In the genomic region with DNA sequence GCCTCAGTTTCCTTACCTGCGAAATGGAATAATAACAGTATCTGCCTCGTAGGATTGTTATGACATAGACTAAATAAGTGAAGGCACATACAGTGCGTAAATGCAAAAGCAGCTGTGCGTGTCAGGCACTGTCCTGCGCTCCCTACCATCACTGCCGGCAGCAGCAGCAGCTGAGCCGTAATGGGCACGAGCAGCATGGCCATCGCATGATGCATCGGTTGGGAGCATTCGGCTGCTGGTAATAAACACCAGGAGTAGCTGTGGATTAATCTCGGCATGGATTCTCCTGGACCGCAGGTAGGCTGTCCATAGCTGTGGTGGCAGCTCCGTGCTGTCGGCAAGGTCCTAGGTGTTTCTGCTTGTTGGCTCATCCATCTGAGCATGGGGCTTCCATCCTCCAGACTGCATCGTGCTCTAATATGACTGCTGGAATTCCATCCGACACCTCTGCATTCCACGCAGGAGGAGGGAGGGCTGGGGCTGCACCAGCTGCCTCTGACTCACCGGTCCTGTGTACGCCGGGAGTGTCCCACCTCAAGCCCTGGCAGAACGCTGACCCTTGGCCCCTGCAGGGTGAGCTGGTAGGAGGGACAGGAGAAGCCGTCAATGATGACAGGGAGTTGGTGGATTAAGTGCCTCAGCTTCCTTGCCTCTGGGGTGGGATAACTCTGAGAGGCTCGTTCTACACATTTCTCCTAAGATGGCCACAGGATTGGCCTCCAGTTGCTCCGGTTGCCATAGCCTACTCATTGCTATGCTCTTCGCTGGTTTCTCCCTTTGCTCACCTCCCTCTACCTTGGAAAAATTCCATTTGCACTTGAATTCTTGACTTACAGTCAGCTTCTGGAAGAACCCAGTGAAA, we compare ENCODE assay signal across 15 cellular contexts.
DNase-seq lines count a peak whose midpoint lies in the region; ATAC-seq, FAIRE-seq and TF ChIP-seq lines count a peak whose summit lies in the region.
"Had no signal": no experiment of that assay in that cellular context is flagged by ENCODE, and none has a peak within 500 bp of the region (broad histone marks: within the 10 kb centered on the region; RNA-seq: fewer than 3 reads in every experiment).

No MANE protein-coding gene starts in this region.

- no peak for FAIRE-seq in pancreas (lab: Jason Lieb, UNC)

- H3K36me3 Mint-ChIP-seq in activated T-cell treated with anti-CD3 and anti-CD28 coated beads, Interleukin-2, amount 50 U/mL, for 24 hours (ENCODE audit: low read depth): no peaks in the 10 kb centered on the region
- H3K36me3 Mint-ChIP-seq in activated T-helper 17 cell treated with anti-CD3 and anti-CD28 coated beads, Interleukin-2, amount 50 U/mL, for 72 hours (ENCODE audit: low read depth): no peaks in the 10 kb centered on the region

- H3K9me3 ChIP-seq in pancreas: no peaks in the 10 kb centered on the region
- H3K9me3 ChIP-seq: heart left ventricle had no signal

- no peak overlapping the region for H3K4me3 Mint-ChIP-seq in activated T-cell treated with anti-CD3 and anti-CD28 coated beads, Interleukin-2, amount 50 U/mL, for 24 hours
- H3K4me3 Mint-ChIP-seq in activated T-helper 17 cell treated with anti-CD3 and anti-CD28 coated beads, Interleukin-2, amount 50 U/mL, for 72 hours: no peak overlapping the region
- H3K4me3 Mint-ChIP-seq: activated CD8-positive, alpha-beta T cell treated with anti-CD3 and anti-CD28 coated beads for 36 hours had no signal

- TF ChIP-seq CTCF in pancreas (IDR thresholded peaks at IDR 0.05) (no peak), GM10266 (IDR thresholded peaks at IDR 0.05; ENCODE audit: control insufficient read depth, insufficient read depth, low read depth, missing control alignments) (no peak)

- no peaks in the 10 kb centered on the region for H3K27me3 ChIP-seq in pancreas
- H3K27me3 ChIP-seq: heart left ventricle had no signal

- DNase-seq in ELF-1 (ENCODE audit: low read depth, low spot score) (peak; percentile 78), RPMI7951 (ENCODE audit: low read depth) (peak; percentile 93), islet precursor cell (peak; percentile 98), pancreas (peak in 1 of 6 donors; percentile 25), GM10266 (ENCODE audit: extremely low spot score) (no peak)
- DNase-seq in activated T-cell treated with anti-CD3 and anti-CD28 coated beads, Interleukin-2, amount 50 U/mL, for 24 hours: no peak
- DNase-seq: activated CD8-positive, alpha-beta T cell treated with anti-CD3 and anti-CD28 coated beads for 36 hours; activated naive CD4-positive, alpha-beta T cell treated with Interleukin-2 at 50 U/mL for 16 hours; central memory CD4-positive, alpha-beta T cell; MM.1S; NCI-H2171 treated with DMSO at 0.1 percent for 48 hours had no signal

- H3K4me1 Mint-ChIP-seq in activated T-cell treated with anti-CD3 and anti-CD28 coated beads, Interleukin-2, amount 50 U/mL, for 24 hours (ENCODE audit: low read depth): no peaks in the 10 kb centered on the region
- peaks cover 4% of the 10 kb centered on the region for H3K4me1 Mint-ChIP-seq in activated T-helper 17 cell treated with anti-CD3 and anti-CD28 coated beads, Interleukin-2, amount 50 U/mL, for 72 hours

- H3K27ac Mint-ChIP-seq in activated T-cell treated with anti-CD3 and anti-CD28 coated beads, Interleukin-2, amount 50 U/mL, for 24 hours: no peak overlapping the region
- H3K27ac Mint-ChIP-seq in activated T-helper 17 cell treated with anti-CD3 and anti-CD28 coated beads, Interleukin-2, amount 50 U/mL, for 72 hours: no peak overlapping the region
- H3K27ac Mint-ChIP-seq: activated CD8-positive, alpha-beta T cell treated with anti-CD3 and anti-CD28 coated beads for 36 hours had no signal

- no peaks in the 10 kb centered on the region for H3K4me1 ChIP-seq in pancreas
- H3K4me1 ChIP-seq: parathyroid adenoma had no signal

- H3K9me3 Mint-ChIP-seq in activated T-cell treated with anti-CD3 and anti-CD28 coated beads, Interleukin-2, amount 50 U/mL, for 24 hours: no peaks in the 10 kb centered on the region
- H3K9me3 Mint-ChIP-seq in activated T-helper 17 cell treated with anti-CD3 and anti-CD28 coated beads, Interleukin-2, amount 50 U/mL, for 72 hours: no peaks in the 10 kb centered on the region
- H3K9me3 Mint-ChIP-seq: activated CD8-positive, alpha-beta T cell treated with anti-CD3 and anti-CD28 coated beads for 36 hours had no signal

- no peaks in the 10 kb centered on the region for H3K36me3 ChIP-seq in pancreas
- H3K36me3 ChIP-seq: heart left ventricle had no signal

- no peak overlapping the region for H3K27ac ChIP-seq in pancreas
- H3K27ac ChIP-seq: heart left ventricle, parathyroid adenoma had no signal

- WGBS in pancreas, 2 donors: 67 to 68% methylated on average over 26 of the region's 26 CpGs

- ATAC-seq in pancreas (peak in 3 of 4 donors; percentile 43 to 77 (median 54)), GM21447 (IDR thresholded peaks at IDR 0.05; ENCODE audit: unreplicated experiment) (no peak)
- ATAC-seq in activated T-helper 17 cell treated with anti-CD3 and anti-CD28 coated beads, Interleukin-2, amount 50 U/mL, for 72 hours (replicated peaks): no peak
- ATAC-seq: activated CD8-positive, alpha-beta T cell treated with anti-CD3 and anti-CD28 coated beads for 36 hours had no signal

- intact Hi-C loops in pancreas (cut with DNase I): no loop called here

- no peak overlapping the region for H3K4me3 ChIP-seq in pancreas
- H3K4me3 ChIP-seq: heart left ventricle had no signal

- H3K27me3 Mint-ChIP-seq in activated T-cell treated with anti-CD3 and anti-CD28 coated beads, Interleukin-2, amount 50 U/mL, for 24 hours: peaks cover 18% of the 10 kb centered on the region
- H3K27me3 Mint-ChIP-seq in activated T-helper 17 cell treated with anti-CD3 and anti-CD28 coated beads, Interleukin-2, amount 50 U/mL, for 72 hours: peaks cover 25% of the 10 kb centered on the region

Comparison
In these comparisons a context has a peak if more than half of its experiments do, and no peak if none do; other contexts are left out.
1. DNase-seq: peak in ELF-1 (single experiment), RPMI7951 (single experiment) and islet precursor cell (single experiment); none in GM10266 (single experiment) and activated T-cell treated with anti-CD3 and anti-CD28 coated beads, Interleukin-2, amount 50 U/mL, for 24 hours (single experiment).
2. ATAC-seq: peak in pancreas (3 of 4); none in GM21447 (single experiment) and activated T-helper 17 cell treated with anti-CD3 and anti-CD28 coated beads, Interleukin-2, amount 50 U/mL, for 72 hours (single experiment).